In the genomic region with DNA sequence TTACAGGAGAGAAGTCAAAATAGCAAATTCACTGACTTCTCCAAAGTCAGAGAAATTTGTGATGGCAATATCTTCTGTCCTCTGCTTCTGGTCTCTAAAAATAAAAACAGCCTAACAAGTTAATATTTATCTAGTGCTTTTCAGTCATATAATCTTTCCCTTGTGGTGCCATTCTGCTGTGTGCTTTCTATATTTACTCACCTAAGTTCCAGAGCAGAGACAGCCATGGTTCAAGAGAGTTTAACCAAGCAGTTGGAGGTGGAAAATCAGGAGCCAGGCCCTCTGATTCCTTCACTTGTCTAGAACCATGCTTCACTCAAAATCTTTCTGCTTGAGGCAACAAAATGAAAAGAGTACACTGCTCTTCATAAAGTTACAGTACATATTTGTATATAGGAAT, we compare ENCODE assay signal across 26 cellular contexts. TPM values are rescaled to one million over a fixed set of nuclear protein-coding genes. Genes with fewer than 3 reads are reported as not detected.
DNase-seq lines count a peak whose midpoint lies in the region; ATAC-seq and TF ChIP-seq lines count a peak whose summit lies in the region.
"Had no signal": no experiment of that assay in that cellular context is flagged by ENCODE, and none has a peak within 500 bp of the region (broad histone marks: within the 10 kb centered on the region; RNA-seq: fewer than 3 reads in every experiment).

No MANE protein-coding gene starts in this region.

- intact Hi-C loops in adrenal gland (cut with DNase I) = no loop called here

- peaks cover 0 to under 1% (median 0%) of the 10 kb centered on the region in 3 donors for H3K9me3 ChIP-seq in adrenal gland (replicated peaks in 1 of 3)
- H3K9me3 ChIP-seq: Peyer's patch, SJSA1, testis had no signal

- H3K27ac ChIP-seq in adrenal gland = peak overlapping the region; percentile 7 to 59 (median 52)
- H3K27ac ChIP-seq: 22Rv1, C4-2B, Peyer's patch, SJSA1, testis, VCaP had no signal

- no peaks in the 10 kb centered on the region for H3K36me3 ChIP-seq in adrenal gland (replicated peaks in 1 of 2)
- H3K36me3 ChIP-seq: Peyer's patch, SJSA1 had no signal

- DNase-seq in NCI-H1092 treated with DMSO at 0.1 percent for 48 hours (lab: John Stamatoyannopoulos, UW) = peak; percentile 21
- DNase-seq in NCI-H1092 (lab: John Stamatoyannopoulos, UW) = no peak
- DNase-seq in Caki2 (ENCODE audit: low read depth) = peak; percentile 14
- no peak for DNase-seq in adrenal gland
- no peak for DNase-seq in left lobe of liver (ENCODE audit: low spot score)
- DNase-seq in hepatic stellate cell (ENCODE audit: low spot score) = no peak
- DNase-seq in NCI-H1694 (lab: John Stamatoyannopoulos, UW) = no peak
- DNase-seq: activated CD4-positive, alpha-beta T cell treated with anti-CD3 and anti-CD28 coated beads for 36 hours; NCI-H1930; stimulated activated CD4-positive, alpha-beta T cell treated with anti-CD3 and anti-CD28 coated beads, Interleukin-1b, Interleukin-23, amount 100 ng/mL, for 48 hours; stimulated activated naive CD8-positive, alpha-beta T cell treated with anti-CD3 and anti-CD28 coated beads, Interleukin-15, Interleukin-2, amounts not matched to agents 100 U/mL and 50 U/mL, for 24 hours had no signal

- no peaks in the 10 kb centered on the region for H3K27me3 ChIP-seq in adrenal gland
- H3K27me3 ChIP-seq: Peyer's patch, SJSA1, testis had no signal

- peak; percentile 82 for ATAC-seq in left lobe of liver
- no peak for ATAC-seq in HG03196 (IDR thresholded peaks at IDR 0.05; ENCODE audit: unreplicated experiment)
- ATAC-seq: activated CD4-positive, alpha-beta T cell treated with anti-CD3 and anti-CD28 coated beads for 36 hours; K562; stimulated activated naive CD8-positive, alpha-beta T cell treated with anti-CD3 and anti-CD28 coated beads, Interleukin-15, Interleukin-2, amounts not matched to agents 100 U/mL and 50 U/mL, for 24 hours had no signal

- H3K4me1 ChIP-seq in adrenal gland (replicated peaks in 1 of 2) = peaks cover 8 to 24% of the 10 kb centered on the region in 2 donors
- H3K4me1 ChIP-seq: SJSA1 had no signal

- TF ChIP-seq POLR2A in adrenal gland (IDR thresholded peaks at IDR 0.05) = no peak

- no peak overlapping the region for H3K4me3 ChIP-seq in adrenal gland
- H3K4me3 ChIP-seq: K562, lung, Peyer's patch, SJSA1, testis had no signal

- in situ Hi-C loops in Caki2 (cut with HindIII; ENCODE audit: low pct_unique_long_range_greater_than_20kb, low sequenced_read_pairs) = no loop called here

- TF ChIP-seq CTCF in adrenal gland (IDR thresholded peaks at IDR 0.05) = no peak

RNA-seq across cellular contexts. Expression of a gene that starts 39.3 kb away (rescaled TPM):
- 14.4 and 19.0 TPM in 2 replicates for total RNA-seq in Caki2 (2014; rRNA removed; shearing (Covaris generic); ENCODE audit: low replicate concordance)
- total RNA-seq in adrenal gland (10 to 100 TPM in 6 of 8 donors, 1 to 10 TPM in 2; 5.6 to 28.2 (median 19.0) TPM), left lobe of liver (0.23 TPM)
- polyA plus RNA-seq in adrenal gland = 10 to 100 TPM; 14.7 to 22.7 (median 15.9) TPM
- total RNA-seq: activated CD4-positive, alpha-beta T cell treated with anti-CD3 and anti-CD28 coated beads for 36 hours; bronchial epithelial cell; Calu3; epithelial cell of proximal tubule; glomerular endothelial cell; K562; osteocyte; Peyer's patch; SJSA1; ureter had no signal
- polyA plus RNA-seq: K562 had no signal

RNA-seq across cellular contexts. Expression of a gene that starts 45.6 kb away (rescaled TPM):
- total RNA-seq in Caki2 (2014; rRNA removed; shearing (Covaris generic); ENCODE audit: low replicate concordance) = 3.6 and 4.1 TPM in 2 replicates
- total RNA-seq in adrenal gland = 10 to 100 TPM; 29.1 to 58.6 (median 49.4) TPM
- polyA plus RNA-seq in adrenal gland = 10 to 100 TPM in 1 of 3 donors, 1 to 10 TPM in 2; 7.7 to 12.5 (median 8.5) TPM
- 0.18 TPM for total RNA-seq in left lobe of liver
- total RNA-seq: activated CD4-positive, alpha-beta T cell treated with anti-CD3 and anti-CD28 coated beads for 36 hours; bronchial epithelial cell; Calu3; glomerular endothelial cell; osteocyte had no signal

Comparison
In these comparisons a context has a peak if more than half of its experiments do, and no peak if none do; other contexts are left out.
1. DNase-seq: peak in NCI-H1092 treated with DMSO at 0.1 percent for 48 hours (single experiment) and Caki2 (single experiment); none in NCI-H1092 (single experiment), adrenal gland (0 of 7), left lobe of liver (single experiment), hepatic stellate cell (single experiment) and NCI-H1694 (single experiment).